In the genomic region with DNA sequence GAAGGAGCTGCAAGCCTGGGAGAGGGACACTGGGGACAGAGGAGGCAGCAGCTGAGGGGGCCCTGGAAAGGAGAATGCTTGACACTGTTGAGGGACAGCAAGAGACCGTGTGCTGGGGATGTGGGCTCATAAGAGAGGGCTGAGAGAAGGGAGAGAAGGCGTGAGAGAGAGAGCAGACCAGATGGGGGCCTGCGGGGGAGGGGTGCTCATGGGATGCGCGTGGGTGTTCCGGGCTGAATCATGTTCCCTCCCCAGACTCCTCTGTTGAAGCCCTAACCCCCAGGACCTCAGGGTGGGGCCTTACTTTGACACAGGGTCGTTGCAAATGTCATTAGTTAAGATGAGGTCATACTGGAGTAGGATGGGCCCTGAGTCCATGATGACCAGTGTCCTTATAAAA, we compare ENCODE assay signal across 25 cellular contexts. TPM values are rescaled to one million over a fixed set of nuclear protein-coding genes. Genes with fewer than 3 reads are reported as not detected.
DNase-seq lines count a peak whose midpoint lies in the region; ATAC-seq and TF ChIP-seq lines count a peak whose summit lies in the region.
"Had no signal": no experiment of that assay in that cellular context is flagged by ENCODE, and none has a peak within 500 bp of the region (broad histone marks: within the 10 kb centered on the region; RNA-seq: fewer than 3 reads in every experiment).

No MANE protein-coding gene starts in this region.

- H3K9ac ChIP-seq in DND-41 (ENCODE audit: low read depth, low read length) = no peak overlapping the region
- H3K9ac ChIP-seq: BLaER1 had no signal

- peaks cover 37% of the 10 kb centered on the region for H3K36me3 Mint-ChIP-seq in activated CD8-positive, alpha-beta T cell treated with anti-CD3 and anti-CD28 coated beads, Interleukin-2, amount 10 ng/mL, durations not matched to agents 7 days and 5 days (ENCODE audit: low read depth)
- H3K36me3 Mint-ChIP-seq in nephron progenitor cell (ENCODE audit: low read depth) = peaks cover 48% of the 10 kb centered on the region

- H3K4me1 Mint-ChIP-seq in activated CD8-positive, alpha-beta T cell treated with anti-CD3 and anti-CD28 coated beads, Interleukin-2, amount 10 ng/mL, durations not matched to agents 7 days and 5 days (ENCODE audit: low read depth) = peaks cover 9% of the 10 kb centered on the region
- H3K4me1 Mint-ChIP-seq in nephron progenitor cell = peaks cover 24% of the 10 kb centered on the region

- peak overlapping the region; percentile 57 for H3K27ac Mint-ChIP-seq in activated CD8-positive, alpha-beta T cell treated with anti-CD3 and anti-CD28 coated beads, Interleukin-2, amount 10 ng/mL, durations not matched to agents 7 days and 5 days
- H3K27ac Mint-ChIP-seq in nephron progenitor cell = peak overlapping the region; percentile 52
- H3K27ac Mint-ChIP-seq: CD8-positive, alpha-beta T cell had no signal

- H3K4me1 ChIP-seq in DND-41 (ENCODE audit: insufficient read depth, low read length) (peaks cover 7% of the 10 kb centered on the region), left ventricle myocardium inferior (peaks cover 18% of the 10 kb centered on the region)
- H3K4me1 ChIP-seq: BLaER1 had no signal

- H3K4me2 ChIP-seq in DND-41 (ENCODE audit: insufficient read depth, low read length) = no peak overlapping the region
- H3K4me2 ChIP-seq: BLaER1 had no signal

- no peaks in the 10 kb centered on the region for H3K79me2 ChIP-seq in DND-41 (ENCODE audit: insufficient read depth, low read length)

- in situ Hi-C loops in KBM-7 (cut with MboI; ENCODE audit: low pct_unique_long_range_greater_than_20kb, low sequenced_read_pairs) = no loop called here

- H3K27me3 Mint-ChIP-seq in activated CD8-positive, alpha-beta T cell treated with anti-CD3 and anti-CD28 coated beads, Interleukin-2, amount 10 ng/mL, durations not matched to agents 7 days and 5 days (ENCODE audit: low read depth) = no peaks in the 10 kb centered on the region
- H3K27me3 Mint-ChIP-seq in nephron progenitor cell (ENCODE audit: low read depth, poor library complexity) = peaks cover 3% of the 10 kb centered on the region

- CTCF ChIA-PET in activated CD8-positive, alpha-beta T cell treated with anti-CD3 and anti-CD28 coated beads, Interleukin-2, amount 10 ng/mL, durations not matched to agents 7 days and 5 days (lab: Charles Lee) = no interaction called here

- POLR2A ChIA-PET in activated CD8-positive, alpha-beta T cell treated with anti-CD3 and anti-CD28 coated beads, Interleukin-2, amount 10 ng/mL, durations not matched to agents 7 days and 5 days (lab: Charles Lee) = interaction anchor here (0.6 to 1.0 kb wide), 2 partner anchors 10 to 84 kb away, joined by 3 read pairs; no protein-coding TSS in a partner anchor

- H3K36me3 ChIP-seq in DND-41 (ENCODE audit: insufficient read depth, low read length) (peaks cover 9% of the 10 kb centered on the region), left ventricle myocardium inferior (no peaks in the 10 kb centered on the region)

- TF ChIP-seq CTCF in DND-41 (IDR thresholded peaks at IDR 0.05; ENCODE audit: borderline replicate concordance, extremely low read depth, low read length, poor library complexity, severe bottlenecking) (no peak), nephron progenitor cell (IDR thresholded peaks at IDR 0.05) (no peak), left ventricle myocardium inferior (IDR thresholded peaks at IDR 0.05; ENCODE audit: borderline replicate concordance) (no peak)

- H3K27ac ChIP-seq in DND-41 (ENCODE audit: low read length) = peak overlapping the region; percentile 48; the same call in 1 of the 2 replicates
- no peak overlapping the region for H3K27ac ChIP-seq in left ventricle myocardium inferior (replicated peaks)
- H3K27ac ChIP-seq: 22Rv1, BLaER1, SJSA1 had no signal

- peak; percentile 16; the same call in 1 of the 3 replicates for ATAC-seq in DND-41 (ENCODE audit: insufficient read depth, low read depth)
- ATAC-seq in activated CD8-positive, alpha-beta T cell treated with anti-CD3 and anti-CD28 coated beads, Interleukin-2, amount 10 ng/mL, durations not matched to agents 7 days and 5 days = no peak
- ATAC-seq: CD8-positive, alpha-beta T cell; HCT116; Right ventricle myocardium inferior had no signal

- no peaks in the 10 kb centered on the region for H3K27me3 ChIP-seq in DND-41 (ENCODE audit: insufficient read depth, low read length, poor library complexity)
- H3K27me3 ChIP-seq in left ventricle myocardium inferior (ENCODE audit: low read depth) = no peaks in the 10 kb centered on the region
- H3K27me3 ChIP-seq: BLaER1, SJSA1 had no signal

- H3K4me3 ChIP-seq in DND-41 (ENCODE audit: low read depth in 1 of 2, low read length in 2 of 2) (no peak overlapping the region), left ventricle myocardium inferior (no peak overlapping the region)
- H3K4me3 ChIP-seq: BLaER1, SJSA1 had no signal

- H3K9me3 Mint-ChIP-seq in activated CD8-positive, alpha-beta T cell treated with anti-CD3 and anti-CD28 coated beads, Interleukin-2, amount 10 ng/mL, durations not matched to agents 7 days and 5 days (ENCODE audit: insufficient read depth) = peaks cover 4% of the 10 kb centered on the region
- peaks cover 33% of the 10 kb centered on the region for H3K9me3 Mint-ChIP-seq in nephron progenitor cell

- H2AFZ ChIP-seq in DND-41 (ENCODE audit: low read depth, low read length) = no peak overlapping the region

- H3K4me3 Mint-ChIP-seq in activated CD8-positive, alpha-beta T cell treated with anti-CD3 and anti-CD28 coated beads, Interleukin-2, amount 10 ng/mL, durations not matched to agents 7 days and 5 days = no peak overlapping the region
- no peak overlapping the region for H3K4me3 Mint-ChIP-seq in nephron progenitor cell
- H3K4me3 Mint-ChIP-seq: CD8-positive, alpha-beta T cell had no signal

- H3K9me3 ChIP-seq in DND-41 (ENCODE audit: insufficient read depth, low read length, severe bottlenecking) (peaks cover 13% of the 10 kb centered on the region), left ventricle myocardium inferior (replicated peaks) (peaks cover 9% of the 10 kb centered on the region)

- no peaks in the 10 kb centered on the region for H4K20me1 ChIP-seq in DND-41 (ENCODE audit: insufficient read depth, low read length)
- H4K20me1 ChIP-seq: BLaER1 had no signal

- intact Hi-C loops in left ventricle myocardium inferior (cut with micrococcal nuclease) = no loop called here

- DNase-seq in activated CD8-positive, alpha-beta memory T cell treated with anti-CD3 and anti-CD28 coated beads, Interleukin-2, amount 50 U/mL, for 48 hours = peak; percentile 43
- no peak for DNase-seq in activated CD8-positive, alpha-beta memory T cell treated with anti-CD3 and anti-CD28 coated beads, Interleukin-2, amount 50 U/mL, for 4 hours
- peak; percentile 19 for DNase-seq in DND-41
- no peak for DNase-seq in activated CD8-positive, alpha-beta T cell treated with anti-CD3 and anti-CD28 coated beads, Interleukin-2, amount 10 ng/mL, durations not matched to agents 7 days and 5 days
- DNase-seq in nephron progenitor cell = no peak
- no peak for DNase-seq in left ventricle myocardium inferior
- DNase-seq in KBM-7 = no peak
- DNase-seq in RKO (ENCODE audit: low spot score) = no peak
- DNase-seq: ACHN; CD8-positive, alpha-beta T cell; DMS153; GDM1; GOT3; KG1; NCI-H1105; NCI-H146; NCI-H2029 treated with DMSO at 0.1 percent for 48 hours; NCI-H345; NCI-H524 treated with DMSO at 0.1 percent for 48 hours; OCI-M1 had no signal

RNA-seq across cellular contexts. Expression of a gene that starts 40.8 kb away (rescaled TPM):
- 10 to 100 TPM; 21.0 to 23.5 TPM for total RNA-seq in activated CD8-positive, alpha-beta T cell treated with anti-CD3 and anti-CD28 coated beads, Interleukin-2, amount 10 ng/mL, durations not matched to agents 7 days and 5 days
- 47.6 TPM for total RNA-seq in left ventricle myocardium inferior

Comparison
In these comparisons a context has a peak if more than half of its experiments do, and no peak if none do; other contexts are left out.
1. DNase-seq: peak in activated CD8-positive, alpha-beta memory T cell treated with anti-CD3 and anti-CD28 coated beads, Interleukin-2, amount 50 U/mL, for 48 hours (single experiment) and DND-41 (single experiment); none in activated CD8-positive, alpha-beta memory T cell treated with anti-CD3 and anti-CD28 coated beads, Interleukin-2, amount 50 U/mL, for 4 hours (single experiment), activated CD8-positive, alpha-beta T cell treated with anti-CD3 and anti-CD28 coated beads, Interleukin-2, amount 10 ng/mL, durations not matched to agents 7 days and 5 days (single experiment), nephron progenitor cell (single experiment), left ventricle myocardium inferior (single experiment), KBM-7 (single experiment) and RKO (single experiment).